ENCODE assay signal across 21 cellular contexts in genomic region chr15:77733579-77734300, GRCh38.
DNase-seq lines count a peak whose midpoint lies in the region; ATAC-seq, FAIRE-seq and TF ChIP-seq lines count a peak whose summit lies in the region.
"Had no signal": no experiment of that assay in that cellular context is flagged by ENCODE, and none has a peak within 500 bp of the region (broad histone marks: within the 10 kb centered on the region; RNA-seq: fewer than 3 reads in every experiment).

No MANE protein-coding gene starts in this region.

- CTCF ChIA-PET in K562 (lab: Yijun Ruan, JAX; ENCODE audit: low intra/inter-chr PET ratio), result interaction anchor here (0.9 kb wide), 1 partner anchor 101 kb away, joined by 3 read pairs; no protein-coding TSS in a partner anchor

- no peak for TF ChIP-seq EP300 in K562 (IDR thresholded peaks at IDR 0.05; ENCODE audit: low read length)

- H3K36me3 Mint-ChIP-seq in GM23338 (ENCODE audit: low read depth), result no peaks in the 10 kb centered on the region
- H3K36me3 Mint-ChIP-seq in neural progenitor cell, result no peaks in the 10 kb centered on the region
- no peaks in the 10 kb centered on the region for H3K36me3 Mint-ChIP-seq in activated CD4-positive, alpha-beta T cell treated with anti-CD3 and anti-CD28 coated beads, Interleukin-2, amount 10 ng/mL, durations not matched to agents 24 days and 14 days (ENCODE audit: low read depth)
- H3K36me3 Mint-ChIP-seq: CD4-positive, CD25-positive, alpha-beta regulatory T cell; CD8-positive, alpha-beta T cell had no signal

- no peak overlapping the region for H2AFZ ChIP-seq in GM23338
- H2AFZ ChIP-seq in K562 (ENCODE audit: low read depth, low read length), result peak overlapping the region; percentile 35
- no peak overlapping the region for H2AFZ ChIP-seq in neural progenitor cell (replicated peaks)
- H2AFZ ChIP-seq: GM23248 had no signal

- H3K36me3 ChIP-seq in GM23338 (ENCODE audit: insufficient read depth) (no peaks in the 10 kb centered on the region), K562 (ENCODE audit: control insufficient read depth, insufficient read depth, low read length) (no peaks in the 10 kb centered on the region), neural progenitor cell (no peaks in the 10 kb centered on the region)
- H3K36me3 ChIP-seq: BLaER1 had no signal

- POLR2A ChIA-PET in K562 (lab: Yijun Ruan, JAX), result interaction anchor here (0.6 to 1.8 kb wide), 3 partner anchors 9 to 58 kb away, joined by 3 to 5 read pairs (median 3); no protein-coding TSS in a partner anchor

- no peaks in the 10 kb centered on the region for H3K27me3 ChIP-seq in GM23338 (ENCODE audit: insufficient read depth)
- H3K27me3 ChIP-seq in K562 (ENCODE audit: control insufficient read depth in 2 of 2, insufficient read depth in 2 of 2, low read length in 2 of 2), result no peaks in the 10 kb centered on the region
- H3K27me3 ChIP-seq in neural progenitor cell, result peaks cover 17% of the 10 kb centered on the region
- H3K27me3 ChIP-seq: BLaER1 had no signal

- H3K27ac Mint-ChIP-seq in GM23338 (no peak overlapping the region), neural progenitor cell (peak overlapping the region; percentile 79)
- no peak overlapping the region for H3K27ac Mint-ChIP-seq in activated CD4-positive, alpha-beta T cell treated with anti-CD3 and anti-CD28 coated beads, Interleukin-2, amount 10 ng/mL, durations not matched to agents 24 days and 14 days
- H3K27ac Mint-ChIP-seq: B cell; CD4-positive, CD25-positive, alpha-beta regulatory T cell; CD8-positive, alpha-beta T cell had no signal

- H3K79me2 ChIP-seq in GM23338 (replicated peaks; ENCODE audit: insufficient read depth) (no peaks in the 10 kb centered on the region), K562 (ENCODE audit: control insufficient read depth, insufficient read depth, low read length) (no peaks in the 10 kb centered on the region), neural progenitor cell (ENCODE audit: low read depth) (no peaks in the 10 kb centered on the region)

- intact Hi-C loops in K562 (cut with micrococcal nuclease), result no loop called here
- intact Hi-C loops in activated CD4-positive, alpha-beta T cell treated with anti-CD3 and anti-CD28 coated beads, Interleukin-2, amount 10 ng/mL, durations not matched to agents 24 days and 14 days (cut with micrococcal nuclease), result no loop called here

- in situ Hi-C loops in K562 (cut with MboI), result no loop called here

- H3K4me2 ChIP-seq in GM23338 (no peak overlapping the region), K562 (ENCODE audit: insufficient read depth, low read length) (peak overlapping the region; percentile 62; the same call in 1 of the 2 replicates), neural progenitor cell (no peak overlapping the region)
- H3K4me2 ChIP-seq: BLaER1 had no signal

- H3K9me2 ChIP-seq in GM23338 (ENCODE audit: insufficient read depth), result no peaks in the 10 kb centered on the region

- ATAC-seq in GM23338 (peak; percentile 14; the same call in 1 of the 3 replicates), K562 (peak; percentile 46), GM19324 (IDR thresholded peaks at IDR 0.05; ENCODE audit: low FRiP score, unreplicated experiment) (no peak)
- ATAC-seq: CD8-positive, alpha-beta T cell; GM12878 had no signal

- no peaks in the 10 kb centered on the region for H3K9me1 ChIP-seq in K562 (ENCODE audit: control insufficient read depth, insufficient read depth, low read length)

- H3K27me3 Mint-ChIP-seq in GM23338 (ENCODE audit: insufficient read depth, low read depth, poor library complexity) (peaks cover 18% of the 10 kb centered on the region), neural progenitor cell (ENCODE audit: insufficient read depth, low read depth) (peaks cover 19% of the 10 kb centered on the region)
- peaks cover 7% of the 10 kb centered on the region for H3K27me3 Mint-ChIP-seq in activated CD4-positive, alpha-beta T cell treated with anti-CD3 and anti-CD28 coated beads, Interleukin-2, amount 10 ng/mL, durations not matched to agents 24 days and 14 days

- H3K4me3 ChIP-seq in GM23338 (no peak overlapping the region), K562 (no peak overlapping the region), neural progenitor cell (no peak overlapping the region)
- H3K4me3 ChIP-seq: BLaER1, GM12878, GM23248 had no signal

- WGBS in K562 (ENCODE audit: insufficient coverage, low coverage, missing lambda C conversion rate), result 34% methylated on average over 16 of the region's 18 CpGs

- H4K20me1 ChIP-seq in GM23338 (replicated peaks; ENCODE audit: insufficient read depth) (no peaks in the 10 kb centered on the region), K562 (replicated peaks; ENCODE audit: control insufficient read depth, insufficient read depth, low read length) (no peaks in the 10 kb centered on the region), neural progenitor cell (ENCODE audit: low read depth) (peaks cover under 1% of the 10 kb centered on the region)
- H4K20me1 ChIP-seq: BLaER1 had no signal

- H3K4me3 Mint-ChIP-seq in GM23338 (no peak overlapping the region), neural progenitor cell (no peak overlapping the region)
- no peak overlapping the region for H3K4me3 Mint-ChIP-seq in activated CD4-positive, alpha-beta T cell treated with anti-CD3 and anti-CD28 coated beads, Interleukin-2, amount 10 ng/mL, durations not matched to agents 24 days and 14 days
- H3K4me3 Mint-ChIP-seq: B cell; CD4-positive, CD25-positive, alpha-beta regulatory T cell; CD8-positive, alpha-beta T cell had no signal

- peaks cover 14% of the 10 kb centered on the region for H3K4me1 ChIP-seq in GM23338 (ENCODE audit: insufficient read depth)
- peaks cover 54 to 84% of the 10 kb centered on the region in 2 experiments; a peak in 4 of 5 replicates for H3K4me1 ChIP-seq in K562 (replicated peaks in 1 of 2; ENCODE audit: control insufficient read depth in 2 of 2, insufficient read depth in 2 of 2, low read length in 2 of 2)
- H3K4me1 ChIP-seq in neural progenitor cell, result peaks cover 12% of the 10 kb centered on the region

- H3F3A ChIP-seq in GM23338 (replicated peaks; ENCODE audit: low read depth), result no peaks in the 10 kb centered on the region
- peaks cover 3% of the 10 kb centered on the region for H3F3A ChIP-seq in neural progenitor cell (ENCODE audit: low read depth)

- TF ChIP-seq CTCF in GM23338 (conservative IDR thresholded peaks at IDR 0.05; ENCODE audit: low read depth in 2 of 2) (0 out of 4 replicates have a peak, but pooled peaks of 1 of the 2 experiments have one; percentile 6), K562 (IDR thresholded peaks at IDR 0.05 in 2 of 3, conservative IDR thresholded peaks at IDR 0.05 in 1 of 3; ENCODE audit: insufficient read depth in 2 of 3, low read depth in 1 of 3, low read length in 3 of 3) (no peak; a peak in 1 of 6 replicates), neural progenitor cell (IDR thresholded peaks at IDR 0.05) (no peak)

- no peak for DNase-seq in GM23338 (ENCODE audit: low spot score)
- peak; percentile 51 to 65 (median 60) for DNase-seq in K562 (ENCODE audit: extremely low read depth in 1 of 4, low spot score in 3 of 4)
- no peak for DNase-seq in neural progenitor cell (ENCODE audit: low spot score)
- no peak for DNase-seq in activated CD4-positive, alpha-beta T cell treated with anti-CD3 and anti-CD28 coated beads, Interleukin-2, amount 10 ng/mL, durations not matched to agents 24 days and 14 days
- no peak for DNase-seq in GOT3 (lab: John Stamatoyannopoulos, UW)
- DNase-seq: CD4-positive, CD25-positive, alpha-beta regulatory T cell; CD8-positive, alpha-beta T cell; DMS 273 treated with DMSO at 0.1 percent for 48 hours; DMS79; EL; GDM1; GM23248; H7; HCEC 1CT had no signal

- H3K4me1 Mint-ChIP-seq in GM23338 (peaks cover 28% of the 10 kb centered on the region), neural progenitor cell (peaks cover 13% of the 10 kb centered on the region)
- no peaks in the 10 kb centered on the region for H3K4me1 Mint-ChIP-seq in activated CD4-positive, alpha-beta T cell treated with anti-CD3 and anti-CD28 coated beads, Interleukin-2, amount 10 ng/mL, durations not matched to agents 24 days and 14 days
- H3K4me1 Mint-ChIP-seq: B cell; CD4-positive, CD25-positive, alpha-beta regulatory T cell had no signal

- H3K9ac ChIP-seq in K562 (ENCODE audit: insufficient read depth in 1 of 2, low read depth in 2 of 2, low read length in 2 of 2) (peak overlapping the region; percentile 14 to 84; a peak in 2 of 4 replicates), neural progenitor cell (no peak overlapping the region)
- H3K9ac ChIP-seq: BLaER1, GM23248 had no signal

- TF ChIP-seq RAD21 in K562 (CRISPR knock-in tag; conservative IDR thresholded peaks at IDR 0.05 in 1 of 2, IDR thresholded peaks at IDR 0.05 in 1 of 2), result no peak

- H3K27ac ChIP-seq in GM23338 (ENCODE audit: low read depth) (no peak overlapping the region), K562 (ENCODE audit: extremely low read depth, low read depth, low read length) (no peak overlapping the region; the same call in 2 of the 3 replicates), neural progenitor cell (no peak overlapping the region)
- H3K27ac ChIP-seq: BLaER1, C4-2B, GM23248 had no signal

- H3K9me3 Mint-ChIP-seq in GM23338 (no peaks in the 10 kb centered on the region), neural progenitor cell (no peaks in the 10 kb centered on the region)
- H3K9me3 Mint-ChIP-seq in activated CD4-positive, alpha-beta T cell treated with anti-CD3 and anti-CD28 coated beads, Interleukin-2, amount 10 ng/mL, durations not matched to agents 24 days and 14 days, result no peaks in the 10 kb centered on the region
- H3K9me3 Mint-ChIP-seq: CD8-positive, alpha-beta T cell had no signal

- BruUV-seq in K562 (replicated peaks; lab: Mats Ljungman, UMichigan), result no TSS peak

- TF ChIP-seq POLR2A in K562 (conservative IDR thresholded peaks at IDR 0.05), result no peak

- H3K9me3 ChIP-seq in K562 (replicated peaks; ENCODE audit: control insufficient read depth, insufficient read depth, low read depth, low read length) (no peaks in the 10 kb centered on the region), neural progenitor cell (ENCODE audit: low read depth) (no peaks in the 10 kb centered on the region)
- H3K9me3 ChIP-seq: BLaER1 had no signal

- peak; percentile 57 for FAIRE-seq in K562 (lab: Jason Lieb, UNC)
- FAIRE-seq: D721Med, GM12878, GM19239 had no signal

TF ChIP-seq in K562, 482 proteins besides CTCF, POLR2A, EP300 and RAD21 (continues in another document):
- TF ChIP-seq CBX3 (IDR thresholded peaks at IDR 0.05; ENCODE audit: borderline replicate concordance in 1 of 2, low read length in 2 of 2) (no peak), PHF20 (IDR thresholded peaks at IDR 0.05; ENCODE audit: partially characterized antibody) (no peak), ZNF586 (CRISPR knock-in tag; conservative IDR thresholded peaks at IDR 0.05) (no peak), HDAC8 (tag; IDR thresholded peaks at IDR 0.05) (no peak), NBN (IDR thresholded peaks at IDR 0.05; ENCODE audit: low read depth) (no peak), L3MBTL2 (IDR thresholded peaks at IDR 0.05) (peak; percentile 24; the same call in 1 of the 2 replicates), MTA2 (IDR thresholded peaks at IDR 0.05; ENCODE audit: low read depth) (no peak), ZKSCAN8 (CRISPR knock-in tag; IDR thresholded peaks at IDR 0.05) (peak; percentile 96), RHOXF2B (CRISPR knock-in tag; conservative IDR thresholded peaks at IDR 0.05) (no peak)

Comparison
In these comparisons a context has a peak if more than half of its experiments do, and no peak if none do; other contexts are left out.
1. DNase-seq: peak in K562 (4 of 4); none in GM23338 (single experiment), neural progenitor cell (single experiment), activated CD4-positive, alpha-beta T cell treated with anti-CD3 and anti-CD28 coated beads, Interleukin-2, amount 10 ng/mL, durations not matched to agents 24 days and 14 days (single experiment) and GOT3 (single experiment).